21 cellular contexts compared by ENCODE assay signal in the genomic region with DNA sequence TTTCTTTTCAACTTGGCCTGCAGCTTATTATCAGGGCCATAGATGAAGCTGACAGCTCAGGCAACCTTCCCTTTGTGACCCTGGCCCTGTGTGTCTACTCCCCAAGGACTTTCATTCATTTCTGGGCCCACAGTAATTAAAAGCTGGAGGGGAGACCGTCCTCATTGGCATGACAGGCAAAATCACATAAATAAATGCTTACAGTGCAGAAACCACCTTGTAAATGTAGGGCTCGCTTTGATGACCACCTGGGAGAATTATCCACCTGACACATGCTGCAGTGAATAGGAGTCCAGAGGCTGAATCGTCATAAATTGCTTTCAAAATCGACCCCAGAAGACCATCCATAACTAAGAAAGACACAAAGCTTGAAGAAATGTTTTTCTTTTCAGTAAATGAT.
"Had no signal": no experiment of that assay in that cellular context is flagged by ENCODE, and none has a peak within 500 bp of the region (broad histone marks: within the 10 kb centered on the region; RNA-seq: fewer than 3 reads in every experiment).

No MANE protein-coding gene starts in this region.

- H3K36me3 ChIP-seq: SJCRH30 had no signal

- H3K9me3 ChIP-seq: SJCRH30 had no signal

- H3K4me1 ChIP-seq: SJCRH30 had no signal

- ATAC-seq: Panc1, PC-3, Right ventricle myocardium inferior, SK-N-SH treated with all-trans-retinoic acid at 6 μM for 48 hours had no signal

- H3K4me2 ChIP-seq: KMS-11 had no signal

- H3K9ac ChIP-seq: KMS-11 had no signal

- H3K27me3 ChIP-seq: SJCRH30 had no signal

- DNase-seq: Kasumi-1; MM.1S; NCI-H1092 treated with DMSO at 0.1 percent for 48 hours; NCI-H1436; NCI-H1694 treated with DMSO at 0.1 percent for 48 hours; NCI-H1930; NCI-H2081; NCI-H2107; NCI-H2227 treated with DMSO at 0.1 percent for 48 hours; NCI-H524; NCI-H526 treated with DMSO at 0.1 percent for 48 hours; NCI-H748 treated with DMSO at 0.1 percent for 48 hours; NK-92 treated with Interleukin-12 subunit alpha and Interleukin-12 subunit beta, amount 100 ng/mL, for 24 hours; PC-3; SHP77 treated with DMSO at 0.1 percent for 48 hours; SJCRH30 had no signal

- H3K27ac ChIP-seq: HL-60, KMS-11, SJCRH30 had no signal

- H3K4me3 ChIP-seq: SJCRH30 had no signal
